In the genomic region with DNA sequence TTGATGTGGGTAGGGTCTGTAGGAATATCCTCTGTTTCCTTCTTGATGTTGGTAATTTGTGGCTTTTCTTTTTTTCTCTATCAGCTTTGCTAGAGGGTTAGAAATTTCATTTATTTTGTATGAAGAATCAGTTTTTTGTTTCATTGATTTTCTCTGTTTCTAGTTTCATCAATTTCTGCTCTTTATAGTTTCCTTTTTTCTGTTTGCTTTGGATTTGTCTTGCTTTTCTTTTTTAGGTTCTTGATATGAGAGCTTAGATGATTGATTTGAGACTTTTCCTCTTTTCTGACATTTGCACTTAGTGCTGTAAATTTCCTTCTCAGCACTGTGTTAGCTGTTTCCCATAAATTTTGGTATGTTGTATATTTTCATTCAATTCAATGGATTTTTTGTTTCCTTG, we compare ENCODE assay signal across 27 cellular contexts.
"Had no signal": no experiment of that assay in that cellular context is flagged by ENCODE, and none has a peak within 500 bp of the region (broad histone marks: within the 10 kb centered on the region; RNA-seq: fewer than 3 reads in every experiment).

No MANE protein-coding gene starts in this region.

- ATAC-seq: stimulated activated effector memory CD8-positive, alpha-beta T cell treated with anti-CD3 and anti-CD28 coated beads, Interleukin-12 subunit alpha, Interleukin-12 subunit beta, amount 100 ng/mL, for 72 hours; stimulated activated memory B cell treated with anti-CD40 and anti-IgM and Interleukin-4, amounts not matched to agents 10 μg/mL and 1 μg/mL and 100 μg/mL, for 72 hours; stimulated activated naive B cell treated with anti-CD40 and anti-IgM and Interleukin-4, amounts not matched to agents 10 μg/mL and 1 μg/mL and 100 μg/mL, for 72 hours; stimulated activated naive CD8-positive, alpha-beta T cell treated with anti-CD3 and anti-CD28 coated beads, Interleukin-15, amount 100 ng/mL, for 72 hours; stimulated activated naive CD8-positive, alpha-beta T cell treated with anti-CD3 and anti-CD28 coated beads, Interleukin-15, Interleukin-2, amounts not matched to agents 100 U/mL and 50 U/mL, for 24 hours; upper lobe of right lung had no signal

- H3K27me3 ChIP-seq: stomach, suprapubic skin, testis, thyroid gland, tibial nerve, transverse colon, upper lobe of left lung, upper lobe of right lung, uterus, vagina had no signal

- DNase-seq: stimulated activated CD4-positive, alpha-beta T cell treated with anti-CD3 and anti-CD28 coated beads, Interleukin-2, amount 100 ng/mL, for 48 hours; stimulated activated CD4-positive, alpha-beta T cell treated with anti-CD3 and anti-CD28 coated beads, Interleukin-4, amount 100 ng/mL, for 1 hour; stimulated activated CD4-positive, alpha-beta T cell treated with anti-CD3 and anti-CD28 coated beads, Interleukin-4, amount 100 ng/mL, for 24 hours; stimulated activated CD4-positive, alpha-beta T cell treated with anti-CD3 and anti-CD28 coated beads, Interleukin-4, amount 100 ng/mL, for 4 hours; stimulated activated CD8-positive, alpha-beta memory T cell treated with anti-CD3 and anti-CD28 coated beads, Interleukin-4, amount 100 ng/mL, for 48 hours; stimulated activated naive B cell treated with anti-CD40 and anti-IgM and Interleukin-4, amounts not matched to agents 10 μg/mL and 1 μg/mL and 100 μg/mL, for 72 hours; stimulated activated naive CD4-positive, alpha-beta T cell; stimulated activated naive CD4-positive, alpha-beta T cell treated with Interleukin-2 at 50 U/mL for 16 hours; stimulated activated naive CD8-positive, alpha-beta T cell treated with anti-CD3 and anti-CD28 coated beads, Interleukin-15, amount 100 ng/mL, for 72 hours; stimulated activated naive CD8-positive, alpha-beta T cell treated with anti-CD3 and anti-CD28 coated beads, Interleukin-15, Interleukin-2, amounts not matched to agents 100 U/mL and 50 U/mL, for 24 hours; stomach; substantia nigra; testis; thyroid gland; tibial artery; transverse colon; trophoblast cell; upper lobe of left lung; upper lobe of right lung; uterus had no signal

- H3K9me3 ChIP-seq: stomach, suprapubic skin, testis, thoracic aorta, thyroid gland, tibial artery, tibial nerve, transverse colon, upper lobe of left lung, upper lobe of right lung, uterus, vagina had no signal

- H3K36me3 ChIP-seq: stomach, suprapubic skin, thoracic aorta, thyroid gland, tibial artery, tibial nerve, transverse colon, upper lobe of left lung, upper lobe of right lung, uterus, vagina had no signal

- H3K27ac ChIP-seq: stomach, suprapubic skin, testis, thoracic aorta, thyroid gland, tibial artery, tibial nerve, transverse colon, upper lobe of left lung, upper lobe of right lung, uterus, vagina had no signal

- H3K4me3 ChIP-seq: stomach, suprapubic skin, testis, thoracic aorta, thyroid gland, tibial artery, tibial nerve, transverse colon, upper lobe of left lung, upper lobe of right lung, uterus, vagina had no signal

- FAIRE-seq: urothelium cell line had no signal

- H3K4me1 ChIP-seq: tibial artery, uterus, vagina had no signal
